30 cellular contexts compared by ENCODE assay signal in the genomic region with DNA sequence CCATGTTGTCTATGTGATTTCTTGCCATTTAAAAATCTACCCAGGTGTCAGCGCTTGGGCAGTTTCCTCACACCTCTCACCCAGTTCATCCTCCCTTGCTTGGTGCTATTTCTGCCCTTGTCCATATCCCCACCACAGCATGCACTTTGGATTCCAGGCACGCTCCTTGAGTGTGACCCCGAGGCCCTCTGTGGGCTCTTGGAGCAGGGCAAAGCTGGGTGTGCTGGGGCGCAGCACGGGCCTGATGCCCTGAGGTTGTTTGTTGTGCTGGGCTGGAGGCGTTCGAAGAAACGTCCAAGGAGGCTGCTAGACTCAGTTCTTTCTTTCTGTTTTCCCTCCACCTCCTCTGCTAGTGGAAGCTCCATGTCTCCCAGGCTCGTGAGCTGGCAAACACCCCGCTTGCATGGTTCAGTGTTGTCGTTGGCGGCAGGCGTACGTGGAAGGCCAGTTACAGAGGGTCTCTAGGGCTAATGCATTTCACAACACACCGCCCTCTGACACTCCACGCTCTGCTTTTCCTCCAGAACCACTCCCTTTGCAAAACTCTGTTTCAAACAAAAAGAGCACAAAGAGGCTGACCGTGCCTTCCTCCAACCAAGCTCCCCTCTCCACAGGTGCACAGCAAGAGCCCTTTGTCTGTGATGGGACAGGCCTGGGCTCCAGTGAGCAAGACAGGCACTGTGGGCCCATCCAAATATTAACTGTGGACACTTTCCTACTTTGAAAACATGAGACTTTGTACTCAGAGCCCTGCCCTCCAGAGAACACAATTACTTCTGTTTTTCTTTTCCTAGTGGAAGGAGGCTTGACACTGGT.
DNase-seq lines count a peak whose midpoint lies in the region; ATAC-seq and TF ChIP-seq lines count a peak whose summit lies in the region.
"Had no signal": no experiment of that assay in that cellular context is flagged by ENCODE, and none has a peak within 500 bp of the region (broad histone marks: within the 10 kb centered on the region; RNA-seq: fewer than 3 reads in every experiment).

No MANE protein-coding gene starts in this region.

- ATAC-seq in GM18868 (IDR thresholded peaks at IDR 0.05; ENCODE audit: unreplicated experiment) = no peak
- no peak for ATAC-seq in GM21367 (IDR thresholded peaks at IDR 0.05; ENCODE audit: unreplicated experiment)
- ATAC-seq: activated T-helper 17 cell treated with anti-CD3 and anti-CD28 coated beads, Interleukin-2, amount 50 U/mL, for 72 hours had no signal

- intact Hi-C loops in CD14-positive monocyte (cut with micrococcal nuclease) = loop anchor here (10.0 kb wide), 1 partner anchor 155 kb away; the partner anchor contains the start of gene GJB2 (in 2 of the 2)
- intact Hi-C loops in posterior vena cava (cut with DNase I) = no loop called here

- H3K27ac Mint-ChIP-seq in CD14-positive monocyte = peak overlapping the region in 5 of 7 donors; percentile 58 to 84 (median 69)
- H3K27ac Mint-ChIP-seq: activated CD4-positive, alpha-beta memory T cell treated with anti-CD3 and anti-CD28 coated beads for 36 hours; activated naive CD4-positive, alpha-beta T cell treated with anti-CD3 and anti-CD28 coated beads, Interleukin-2, amount 50 U/mL, for 24 hours; activated T-helper 17 cell treated with anti-CD3 and anti-CD28 coated beads, Interleukin-2, amount 50 U/mL, for 72 hours; memory B cell; T-helper 1 cell treated with Interleukin-12 subunit alpha and Interleukin-12 subunit beta and Interleukin-4 antibody, amounts not matched to agents 30 μg/mL and 1 μg/mL, for 36 hours had no signal

- H3K4me3 ChIP-seq in H7 (ENCODE audit: insufficient read depth, low read depth, low read length) = no peak overlapping the region
- no peak overlapping the region for H3K4me3 ChIP-seq in fibroblast of mammary gland (ENCODE audit: control insufficient read depth, low read depth, low read length)
- H3K4me3 ChIP-seq in GM23248 = no peak overlapping the region
- H3K4me3 ChIP-seq: ascending aorta; BLaER1 treated with 17β-estradiol and CSF1 and Interleukin-3, amounts not matched to agents 10 nM and 100 nM; coronary artery; skin epidermis had no signal

- peak overlapping the region in 1 of 2 donors; percentile 39 for H3K4me3 Mint-ChIP-seq in CD14-positive monocyte
- H3K4me3 Mint-ChIP-seq: activated CD4-positive, alpha-beta memory T cell treated with anti-CD3 and anti-CD28 coated beads for 36 hours; activated naive CD4-positive, alpha-beta T cell treated with anti-CD3 and anti-CD28 coated beads, Interleukin-2, amount 50 U/mL, for 24 hours; activated T-helper 17 cell treated with anti-CD3 and anti-CD28 coated beads, Interleukin-2, amount 50 U/mL, for 72 hours; memory B cell; T-helper 1 cell treated with Interleukin-12 subunit alpha and Interleukin-12 subunit beta and Interleukin-4 antibody, amounts not matched to agents 30 μg/mL and 1 μg/mL, for 36 hours had no signal

- no peaks in the 10 kb centered on the region for H3K9me2 ChIP-seq in GM23248 (ENCODE audit: insufficient read depth)
- H3K9me2 ChIP-seq: SK-N-SH had no signal

- no peak overlapping the region for H3K27ac ChIP-seq in GM23248
- H3K27ac ChIP-seq: ascending aorta, neutrophil had no signal

- peaks cover 58% of the 10 kb centered on the region for H3K4me1 Mint-ChIP-seq in CD14-positive monocyte
- H3K4me1 Mint-ChIP-seq: activated naive CD4-positive, alpha-beta T cell treated with anti-CD3 and anti-CD28 coated beads, Interleukin-2, amount 50 U/mL, for 24 hours; memory B cell had no signal

- peaks cover 0 to 10% (median 1%) of the 10 kb centered on the region in 3 donors for H3K27me3 Mint-ChIP-seq in CD14-positive monocyte (ENCODE audit: low read depth in 3 of 3)
- H3K27me3 Mint-ChIP-seq: activated CD4-positive, alpha-beta memory T cell treated with anti-CD3 and anti-CD28 coated beads for 36 hours; activated naive CD4-positive, alpha-beta T cell treated with anti-CD3 and anti-CD28 coated beads, Interleukin-2, amount 50 U/mL, for 24 hours; activated T-helper 17 cell treated with anti-CD3 and anti-CD28 coated beads, Interleukin-2, amount 50 U/mL, for 72 hours had no signal

- H2AFZ ChIP-seq in GM23248 = no peak overlapping the region

- DNase-seq in CD14-positive monocyte (ENCODE audit: low spot score) (no peak), H7 (peak; percentile 60), fibroblast of mammary gland (ENCODE audit: low read depth) (peak; percentile 27), posterior vena cava (ENCODE audit: low spot score) (peak; percentile 91), GM10266 (ENCODE audit: extremely low spot score) (no peak), GM23248 (no peak)
- DNase-seq: activated CD4-positive, alpha-beta memory T cell treated with anti-CD3 and anti-CD28 coated beads for 36 hours; activated CD4-positive, CD25-positive, alpha-beta regulatory T cell treated with anti-CD3 and anti-CD28 coated beads, Interleukin-2, amount 50 U/mL, for 72 hours; Caco-2; GDM1; KBM-7; MV-4-11; NCI-H146; NCI-H2107; NCI-H446; NCI-H82; RPMI8226; SK-N-SH; stimulated activated CD4-positive, alpha-beta T cell treated with anti-CD3 and anti-CD28 coated beads, Interleukin-1b, Interleukin-23, amount 100 ng/mL, for 48 hours had no signal

- in situ Hi-C loops in GM23248 (cut with MboI) = no loop called here

- H3F3A ChIP-seq in GM23248 (ENCODE audit: insufficient read depth) = peaks cover 18% of the 10 kb centered on the region

- H4K20me1 ChIP-seq in GM23248 (ENCODE audit: insufficient read depth) = no peaks in the 10 kb centered on the region
- H4K20me1 ChIP-seq: BLaER1 treated with 17β-estradiol and CSF1 and Interleukin-3, amounts not matched to agents 10 nM and 100 nM had no signal

- H3K79me2 ChIP-seq in GM23248 (ENCODE audit: insufficient read depth) = no peaks in the 10 kb centered on the region

- no peak overlapping the region for H3K9ac ChIP-seq in GM23248
- H3K9ac ChIP-seq: BLaER1 treated with 17β-estradiol and CSF1 and Interleukin-3, amounts not matched to agents 10 nM and 100 nM; SK-N-SH had no signal

- no peaks in the 10 kb centered on the region for H3K27me3 ChIP-seq in H7 (ENCODE audit: control insufficient read depth, insufficient read depth, low read length)
- H3K27me3 ChIP-seq in GM23248 (replicated peaks; ENCODE audit: insufficient read depth) = no peaks in the 10 kb centered on the region
- H3K27me3 ChIP-seq: ascending aorta; BLaER1 treated with 17β-estradiol and CSF1 and Interleukin-3, amounts not matched to agents 10 nM and 100 nM had no signal

- H3K4me1 ChIP-seq in GM23248 (ENCODE audit: insufficient read depth) = peaks cover 22% of the 10 kb centered on the region
- H3K4me1 ChIP-seq: ascending aorta, Caco-2 had no signal

- H3K36me3 Mint-ChIP-seq in CD14-positive monocyte = no peaks in the 10 kb centered on the region
- H3K36me3 Mint-ChIP-seq: activated CD4-positive, alpha-beta memory T cell treated with anti-CD3 and anti-CD28 coated beads for 36 hours; memory B cell had no signal

- no peak overlapping the region for H3K4me2 ChIP-seq in GM23248 (ENCODE audit: unreplicated experiment)
- H3K4me2 ChIP-seq: SK-N-SH had no signal

- TF ChIP-seq CTCF in CD14-positive monocyte (IDR thresholded peaks at IDR 0.05) = no peak
- TF ChIP-seq CTCF in fibroblast of mammary gland (conservative IDR thresholded peaks at IDR 0.05; ENCODE audit: control insufficient read depth, insufficient read depth, low read depth, low read length) = no peak
- TF ChIP-seq CTCF in GM10266 (IDR thresholded peaks at IDR 0.05; ENCODE audit: control insufficient read depth, insufficient read depth, low read depth, missing control alignments) = no peak

- H3K36me3 ChIP-seq in H7 (replicated peaks; ENCODE audit: control insufficient read depth, insufficient read depth, low read length) (no peaks in the 10 kb centered on the region), GM23248 (ENCODE audit: low read depth) (no peaks in the 10 kb centered on the region)
- H3K36me3 ChIP-seq: ascending aorta; BLaER1 treated with 17β-estradiol and CSF1 and Interleukin-3, amounts not matched to agents 10 nM and 100 nM; neutrophil had no signal

- no peaks in the 10 kb centered on the region for H3K9me3 Mint-ChIP-seq in CD14-positive monocyte
- H3K9me3 Mint-ChIP-seq: activated CD4-positive, alpha-beta memory T cell treated with anti-CD3 and anti-CD28 coated beads for 36 hours; activated naive CD4-positive, alpha-beta T cell treated with anti-CD3 and anti-CD28 coated beads, Interleukin-2, amount 50 U/mL, for 24 hours; activated T-helper 17 cell treated with anti-CD3 and anti-CD28 coated beads, Interleukin-2, amount 50 U/mL, for 72 hours; T-helper 1 cell treated with Interleukin-12 subunit alpha and Interleukin-12 subunit beta and Interleukin-4 antibody, amounts not matched to agents 30 μg/mL and 1 μg/mL, for 36 hours had no signal

- no peaks in the 10 kb centered on the region for H3K9me3 ChIP-seq in GM23248 (ENCODE audit: low read depth)
- H3K9me3 ChIP-seq: ascending aorta; BLaER1 treated with 17β-estradiol and CSF1 and Interleukin-3, amounts not matched to agents 10 nM and 100 nM; Caco-2; neutrophil; SK-N-SH had no signal

- 75 to 77% methylated on average over 17 of the region's 17 CpGs for WGBS in GM23248 (ENCODE audit: low coverage in 1 of 2, low lambda C conversion rate in 2 of 2, missing lambda C conversion rate in 2 of 2), 2 experiments

Comparison
In these comparisons a context has a peak if more than half of its experiments do, and no peak if none do; other contexts are left out.
1. DNase-seq: peak in H7 (single experiment), fibroblast of mammary gland (single experiment) and posterior vena cava (single experiment); none in CD14-positive monocyte (single experiment), GM10266 (single experiment) and GM23248 (single experiment).
2. intact Hi-C loops: an anchor here in CD14-positive monocyte (10.0 kb wide); none called in posterior vena cava.